11 cellular contexts compared by ENCODE assay signal in genomic region chr10:79082631-79083581, GRCh38. TPM values are rescaled to one million over a fixed set of nuclear protein-coding genes. Genes with fewer than 3 reads are reported as not detected.
DNase-seq lines count a peak whose midpoint lies in the region; ATAC-seq lines count a peak whose summit lies in the region.
"Had no signal": no experiment of that assay in that cellular context is flagged by ENCODE, and none has a peak within 500 bp of the region (broad histone marks: within the 10 kb centered on the region; RNA-seq: fewer than 3 reads in every experiment).

No MANE protein-coding gene starts in this region.

- H3K36me3 Mint-ChIP-seq in activated T-helper 17 cell treated with anti-CD3 and anti-CD28 coated beads, Interleukin-2, amount 50 U/mL, for 72 hours (ENCODE audit: low read depth): no peaks in the 10 kb centered on the region
- H3K36me3 Mint-ChIP-seq in activated CD4-positive, alpha-beta memory T cell treated with anti-CD3 and anti-CD28 coated beads, Interleukin-2, amount 10 ng/mL, durations not matched to agents 7 days and 5 days (ENCODE audit: low read depth): no peaks in the 10 kb centered on the region

- H3K9ac ChIP-seq in skeletal muscle tissue (ENCODE audit: low read depth in 1 of 3, low read length in 3 of 3): peak overlapping the region in 1 of 3 donors; percentile 71

- H3K9me3 Mint-ChIP-seq in activated T-helper 17 cell treated with anti-CD3 and anti-CD28 coated beads, Interleukin-2, amount 50 U/mL, for 72 hours: no peaks in the 10 kb centered on the region
- no peaks in the 10 kb centered on the region for H3K9me3 Mint-ChIP-seq in activated CD4-positive, alpha-beta memory T cell treated with anti-CD3 and anti-CD28 coated beads, Interleukin-2, amount 10 ng/mL, durations not matched to agents 7 days and 5 days

- CTCF ChIA-PET in activated CD4-positive, alpha-beta memory T cell treated with anti-CD3 and anti-CD28 coated beads, Interleukin-2, amount 10 ng/mL, durations not matched to agents 7 days and 5 days (lab: Charles Lee): no interaction called here

- no peak overlapping the region for H3K4me3 Mint-ChIP-seq in activated T-helper 17 cell treated with anti-CD3 and anti-CD28 coated beads, Interleukin-2, amount 50 U/mL, for 72 hours
- no peak overlapping the region for H3K4me3 Mint-ChIP-seq in activated CD4-positive, alpha-beta memory T cell treated with anti-CD3 and anti-CD28 coated beads, Interleukin-2, amount 10 ng/mL, durations not matched to agents 7 days and 5 days

- peaks cover 0 to 2% (median 0%) of the 10 kb centered on the region in 3 donors for H3K36me3 ChIP-seq in skeletal muscle tissue (ENCODE audit: control insufficient read depth in 3 of 3, insufficient read depth in 3 of 3, low read length in 3 of 3)

- peaks cover 86 to 93% (median 90%) of the 10 kb centered on the region in 3 donors for H3K4me1 ChIP-seq in skeletal muscle tissue (ENCODE audit: control insufficient read depth in 3 of 3, insufficient read depth in 3 of 3, low read length in 3 of 3)

- no peaks in the 10 kb centered on the region for H3K27me3 ChIP-seq in skeletal muscle tissue (ENCODE audit: control insufficient read depth in 3 of 3, insufficient read depth in 3 of 3, low read length in 3 of 3)

- H3K27ac Mint-ChIP-seq in activated T-helper 17 cell treated with anti-CD3 and anti-CD28 coated beads, Interleukin-2, amount 50 U/mL, for 72 hours: peak overlapping the region; percentile 16
- no peak overlapping the region for H3K27ac Mint-ChIP-seq in activated CD4-positive, alpha-beta memory T cell treated with anti-CD3 and anti-CD28 coated beads, Interleukin-2, amount 10 ng/mL, durations not matched to agents 7 days and 5 days

- no peaks in the 10 kb centered on the region for H3K9me3 ChIP-seq in skeletal muscle tissue (ENCODE audit: control insufficient read depth in 3 of 3, low read length in 3 of 3)

- H3K4me3 ChIP-seq in skeletal muscle tissue (ENCODE audit: low read length in 3 of 3): no peak overlapping the region

- no peaks in the 10 kb centered on the region for H3K27me3 Mint-ChIP-seq in activated T-helper 17 cell treated with anti-CD3 and anti-CD28 coated beads, Interleukin-2, amount 50 U/mL, for 72 hours
- no peaks in the 10 kb centered on the region for H3K27me3 Mint-ChIP-seq in activated CD4-positive, alpha-beta memory T cell treated with anti-CD3 and anti-CD28 coated beads, Interleukin-2, amount 10 ng/mL, durations not matched to agents 7 days and 5 days

- DNase-seq in H4 (ENCODE audit: low spot score) (peak; percentile 59), iris pigment epithelial cell (ENCODE audit: low read depth) (peak; percentile 55), KG1 (lab: John Stamatoyannopoulos, UW) (no peak), NK-92 (lab: John Stamatoyannopoulos, UW; ENCODE audit: unreplicated experiment) (no peak)
- no peak for DNase-seq in activated CD4-positive, alpha-beta memory T cell treated with anti-CD3 and anti-CD28 coated beads, Interleukin-2, amount 10 ng/mL, durations not matched to agents 7 days and 5 days
- no peak for DNase-seq in activated CD4-positive, alpha-beta T cell treated with anti-CD3 and anti-CD28 coated beads, Interleukin-2, amount 50 U/mL, for 4 hours
- DNase-seq: effector CD4-positive, alpha-beta T cell; GDM1; SHP77 had no signal

- POLR2A ChIA-PET in activated CD4-positive, alpha-beta memory T cell treated with anti-CD3 and anti-CD28 coated beads, Interleukin-2, amount 10 ng/mL, durations not matched to agents 7 days and 5 days (lab: Charles Lee): no interaction called here

- H3K4me1 Mint-ChIP-seq in activated T-helper 17 cell treated with anti-CD3 and anti-CD28 coated beads, Interleukin-2, amount 50 U/mL, for 72 hours: peaks cover 19% of the 10 kb centered on the region
- peaks cover 23% of the 10 kb centered on the region for H3K4me1 Mint-ChIP-seq in activated CD4-positive, alpha-beta memory T cell treated with anti-CD3 and anti-CD28 coated beads, Interleukin-2, amount 10 ng/mL, durations not matched to agents 7 days and 5 days

- ATAC-seq in activated T-helper 17 cell treated with anti-CD3 and anti-CD28 coated beads, Interleukin-2, amount 50 U/mL, for 72 hours (replicated peaks): no peak

- peak overlapping the region; percentile 87 for H3K27ac ChIP-seq in skeletal muscle tissue (ENCODE audit: low read depth, low read length)

RNA-seq across cellular contexts. Expression of gene ZMIZ1, which starts 14.1 kb away (rescaled TPM):
- total RNA-seq in H4 (2014; rRNA removed; shearing (Covaris generic)): 10.9 and 13.5 TPM in 2 replicates
- total RNA-seq in activated T-helper 17 cell treated with anti-CD3 and anti-CD28 coated beads, Interleukin-2, amount 50 U/mL, for 72 hours: 10 to 100 TPM; 32.9 to 82.6 TPM
- 11.5 TPM for total RNA-seq in skeletal muscle tissue
- total RNA-seq in activated CD4-positive, alpha-beta memory T cell treated with anti-CD3 and anti-CD28 coated beads, Interleukin-2, amount 10 ng/mL, durations not matched to agents 7 days and 5 days: 10 to 100 TPM; 46.9 to 47.0 TPM

Comparison
In these comparisons a context has a peak if more than half of its experiments do, and no peak if none do; other contexts are left out.
1. DNase-seq: peak in H4 (single experiment) and iris pigment epithelial cell (single experiment); none in activated CD4-positive, alpha-beta memory T cell treated with anti-CD3 and anti-CD28 coated beads, Interleukin-2, amount 10 ng/mL, durations not matched to agents 7 days and 5 days (single experiment), activated CD4-positive, alpha-beta T cell treated with anti-CD3 and anti-CD28 coated beads, Interleukin-2, amount 50 U/mL, for 4 hours (0 of 2), KG1 (single experiment) and NK-92 (single experiment).